In genomic region chr6:117615981-117616961, GRCh38 we compare ENCODE assay signal across 9 cellular contexts. TPM values are rescaled to one million over a fixed set of nuclear protein-coding genes. Genes with fewer than 3 reads are reported as not detected.
DNase-seq lines count a peak whose midpoint lies in the region; ATAC-seq and TF ChIP-seq lines count a peak whose summit lies in the region.
"Had no signal": no experiment of that assay in that cellular context is flagged by ENCODE, and none has a peak within 500 bp of the region (broad histone marks: within the 10 kb centered on the region; RNA-seq: fewer than 3 reads in every experiment).

No MANE protein-coding gene starts in this region.

- no peak overlapping the region for H3K4me3 Mint-ChIP-seq in activated CD8-positive, alpha-beta T cell treated with anti-CD3 and anti-CD28 coated beads for 36 hours
- H3K4me3 Mint-ChIP-seq in activated CD8-positive, alpha-beta T cell treated with anti-CD3 and anti-CD28 coated beads, Interleukin-2, amount 10 ng/mL, durations not matched to agents 7 days and 5 days: no peak overlapping the region
- no peak overlapping the region for H3K4me3 Mint-ChIP-seq in activated T-cell treated with anti-CD3 and anti-CD28 coated beads, Interleukin-2, amount 50 U/mL, for 4 hours
- no peak overlapping the region for H3K4me3 Mint-ChIP-seq in stimulated activated naive CD8-positive, alpha-beta T cell treated with anti-CD3 and anti-CD28 coated beads, Interleukin-15, Interleukin-2, amounts not matched to agents 100 ng/mL and 50 ng/mL, for 24 hours

- no peak for TF ChIP-seq CTCF in activated CD8-positive, alpha-beta T cell treated with anti-CD3 and anti-CD28 coated beads for 36 hours (IDR thresholded peaks at IDR 0.05)

- H3K27ac Mint-ChIP-seq in activated CD8-positive, alpha-beta T cell treated with anti-CD3 and anti-CD28 coated beads for 36 hours: peak overlapping the region; percentile 79
- no peak overlapping the region for H3K27ac Mint-ChIP-seq in activated CD8-positive, alpha-beta T cell treated with anti-CD3 and anti-CD28 coated beads, Interleukin-2, amount 10 ng/mL, durations not matched to agents 7 days and 5 days
- peak overlapping the region; percentile 40 for H3K27ac Mint-ChIP-seq in stimulated activated naive CD8-positive, alpha-beta T cell treated with anti-CD3 and anti-CD28 coated beads, Interleukin-15, Interleukin-2, amounts not matched to agents 100 ng/mL and 50 ng/mL, for 24 hours

- H3K4me1 Mint-ChIP-seq in activated CD8-positive, alpha-beta T cell treated with anti-CD3 and anti-CD28 coated beads for 36 hours (ENCODE audit: low read depth): peaks cover 30% of the 10 kb centered on the region
- H3K4me1 Mint-ChIP-seq in activated CD8-positive, alpha-beta T cell treated with anti-CD3 and anti-CD28 coated beads, Interleukin-2, amount 10 ng/mL, durations not matched to agents 7 days and 5 days (ENCODE audit: low read depth): peaks cover 18% of the 10 kb centered on the region
- H3K4me1 Mint-ChIP-seq in activated T-cell treated with anti-CD3 and anti-CD28 coated beads, Interleukin-2, amount 50 U/mL, for 4 hours (ENCODE audit: low read depth): peaks cover 32% of the 10 kb centered on the region
- peaks cover 43% of the 10 kb centered on the region for H3K4me1 Mint-ChIP-seq in stimulated activated naive CD8-positive, alpha-beta T cell treated with anti-CD3 and anti-CD28 coated beads, Interleukin-15, Interleukin-2, amounts not matched to agents 100 ng/mL and 50 ng/mL, for 24 hours (ENCODE audit: low read depth)

- peak; percentile 49 for ATAC-seq in activated CD8-positive, alpha-beta T cell treated with anti-CD3 and anti-CD28 coated beads for 36 hours
- ATAC-seq in activated CD8-positive, alpha-beta T cell treated with anti-CD3 and anti-CD28 coated beads, Interleukin-2, amount 10 ng/mL, durations not matched to agents 7 days and 5 days: no peak
- ATAC-seq in activated T-cell treated with anti-CD3 and anti-CD28 coated beads, Interleukin-2, amount 50 U/mL, for 4 hours: peak; percentile 70 to 79
- ATAC-seq in GM21717 (IDR thresholded peaks at IDR 0.05; ENCODE audit: unreplicated experiment): no peak
- ATAC-seq: Panc1 had no signal

- POLR2A ChIA-PET in activated CD8-positive, alpha-beta T cell treated with anti-CD3 and anti-CD28 coated beads for 36 hours (lab: Charles Lee): interaction anchor here (1.0 kb wide), 1 partner anchor 12 kb away, joined by 3 read pairs; no protein-coding TSS in a partner anchor
- POLR2A ChIA-PET in activated CD8-positive, alpha-beta T cell treated with anti-CD3 and anti-CD28 coated beads, Interleukin-2, amount 10 ng/mL, durations not matched to agents 7 days and 5 days (lab: Charles Lee): no interaction called here

- peak; percentile 52 for DNase-seq in activated CD8-positive, alpha-beta T cell treated with anti-CD3 and anti-CD28 coated beads for 36 hours
- DNase-seq in activated CD8-positive, alpha-beta T cell treated with anti-CD3 and anti-CD28 coated beads, Interleukin-2, amount 10 ng/mL, durations not matched to agents 7 days and 5 days: no peak
- DNase-seq in activated T-cell treated with anti-CD3 and anti-CD28 coated beads, Interleukin-2, amount 50 U/mL, for 4 hours: peak; percentile 25
- DNase-seq in NCI-H1417 (lab: John Stamatoyannopoulos, UW) (no peak), ureter (ENCODE audit: low spot score) (no peak)

- H3K9me3 Mint-ChIP-seq in activated CD8-positive, alpha-beta T cell treated with anti-CD3 and anti-CD28 coated beads for 36 hours: peaks cover 11% of the 10 kb centered on the region
- no peaks in the 10 kb centered on the region for H3K9me3 Mint-ChIP-seq in activated CD8-positive, alpha-beta T cell treated with anti-CD3 and anti-CD28 coated beads, Interleukin-2, amount 10 ng/mL, durations not matched to agents 7 days and 5 days (ENCODE audit: insufficient read depth)
- H3K9me3 Mint-ChIP-seq in activated T-cell treated with anti-CD3 and anti-CD28 coated beads, Interleukin-2, amount 50 U/mL, for 4 hours: no peaks in the 10 kb centered on the region
- peaks cover 4% of the 10 kb centered on the region for H3K9me3 Mint-ChIP-seq in stimulated activated naive CD8-positive, alpha-beta T cell treated with anti-CD3 and anti-CD28 coated beads, Interleukin-15, Interleukin-2, amounts not matched to agents 100 ng/mL and 50 ng/mL, for 24 hours

- H3K4me3 ChIP-seq in iPS-20b (ENCODE audit: low read length): peak overlapping the region; percentile 13; the same call in 1 of the 2 replicates

- peaks cover 4% of the 10 kb centered on the region for H3K36me3 Mint-ChIP-seq in activated CD8-positive, alpha-beta T cell treated with anti-CD3 and anti-CD28 coated beads for 36 hours (ENCODE audit: low read depth)
- no peaks in the 10 kb centered on the region for H3K36me3 Mint-ChIP-seq in activated CD8-positive, alpha-beta T cell treated with anti-CD3 and anti-CD28 coated beads, Interleukin-2, amount 10 ng/mL, durations not matched to agents 7 days and 5 days (ENCODE audit: low read depth)
- H3K36me3 Mint-ChIP-seq in activated T-cell treated with anti-CD3 and anti-CD28 coated beads, Interleukin-2, amount 50 U/mL, for 4 hours (ENCODE audit: insufficient read depth): no peaks in the 10 kb centered on the region
- H3K36me3 Mint-ChIP-seq in stimulated activated naive CD8-positive, alpha-beta T cell treated with anti-CD3 and anti-CD28 coated beads, Interleukin-15, Interleukin-2, amounts not matched to agents 100 ng/mL and 50 ng/mL, for 24 hours (ENCODE audit: low read depth): no peaks in the 10 kb centered on the region

- H3K9ac ChIP-seq in iPS-20b (ENCODE audit: low read depth, low read length): peak overlapping the region; percentile 49; the same call in 1 of the 2 replicates

- no peaks in the 10 kb centered on the region for H3K27me3 ChIP-seq in iPS-20b (ENCODE audit: insufficient read depth, low read length)

- H3K36me3 ChIP-seq in iPS-20b (ENCODE audit: insufficient read depth, low read depth, low read length): no peaks in the 10 kb centered on the region

- peaks cover 4% of the 10 kb centered on the region for H3K27me3 Mint-ChIP-seq in activated CD8-positive, alpha-beta T cell treated with anti-CD3 and anti-CD28 coated beads for 36 hours
- H3K27me3 Mint-ChIP-seq in activated CD8-positive, alpha-beta T cell treated with anti-CD3 and anti-CD28 coated beads, Interleukin-2, amount 10 ng/mL, durations not matched to agents 7 days and 5 days (ENCODE audit: low read depth): peaks cover 3% of the 10 kb centered on the region
- H3K27me3 Mint-ChIP-seq in activated T-cell treated with anti-CD3 and anti-CD28 coated beads, Interleukin-2, amount 50 U/mL, for 4 hours (ENCODE audit: low read depth): peaks cover 9% of the 10 kb centered on the region
- H3K27me3 Mint-ChIP-seq in stimulated activated naive CD8-positive, alpha-beta T cell treated with anti-CD3 and anti-CD28 coated beads, Interleukin-15, Interleukin-2, amounts not matched to agents 100 ng/mL and 50 ng/mL, for 24 hours: peaks cover 10% of the 10 kb centered on the region

- no peaks in the 10 kb centered on the region for H3K9me3 ChIP-seq in iPS-20b (ENCODE audit: insufficient read depth, low read depth, low read length)

- peaks cover 20% of the 10 kb centered on the region; the same call in 1 of the 2 replicates for H3K4me1 ChIP-seq in iPS-20b (ENCODE audit: insufficient read depth, low read length)

- peak overlapping the region; percentile 21 for H3K27ac ChIP-seq in iPS-20b (ENCODE audit: low read length)

- CTCF ChIA-PET in activated CD8-positive, alpha-beta T cell treated with anti-CD3 and anti-CD28 coated beads for 36 hours (lab: Charles Lee): no interaction called here
- CTCF ChIA-PET in activated CD8-positive, alpha-beta T cell treated with anti-CD3 and anti-CD28 coated beads, Interleukin-2, amount 10 ng/mL, durations not matched to agents 7 days and 5 days (lab: Charles Lee): interaction anchor here (1.1 kb wide), 1 partner anchor 166 kb away, joined by 3 read pairs; no protein-coding TSS in a partner anchor

- intact Hi-C loops in activated CD8-positive, alpha-beta T cell treated with anti-CD3 and anti-CD28 coated beads for 36 hours (cut with micrococcal nuclease): no loop called here

RNA-seq across cellular contexts. Expression of gene GOPC, which starts 14.0 kb away (rescaled TPM):
- total RNA-seq in activated CD8-positive, alpha-beta T cell treated with anti-CD3 and anti-CD28 coated beads for 36 hours: 10 to 100 TPM; 14.8 to 16.1 TPM
- total RNA-seq in activated CD8-positive, alpha-beta T cell treated with anti-CD3 and anti-CD28 coated beads, Interleukin-2, amount 10 ng/mL, durations not matched to agents 7 days and 5 days: 10 to 100 TPM; 23.3 to 23.4 TPM
- total RNA-seq in activated T-cell treated with anti-CD3 and anti-CD28 coated beads, Interleukin-2, amount 50 U/mL, for 4 hours: 10 to 100 TPM; 20.7 to 21.3 (median 20.9) TPM
- total RNA-seq in ureter: 28.6 TPM

RNA-seq across cellular contexts. Expression of gene NUS1, which starts 59.0 kb away (rescaled TPM):
- total RNA-seq in activated CD8-positive, alpha-beta T cell treated with anti-CD3 and anti-CD28 coated beads for 36 hours: 10 to 100 TPM; 42.2 to 42.8 TPM
- total RNA-seq in activated CD8-positive, alpha-beta T cell treated with anti-CD3 and anti-CD28 coated beads, Interleukin-2, amount 10 ng/mL, durations not matched to agents 7 days and 5 days: 10 to 100 TPM; 27.5 to 29.1 TPM
- total RNA-seq in activated T-cell treated with anti-CD3 and anti-CD28 coated beads, Interleukin-2, amount 50 U/mL, for 4 hours: 10 to 100 TPM; 74.2 to 81.9 (median 81.4) TPM
- total RNA-seq in ureter: 35.3 TPM

Comparison
In these comparisons a context has a peak if more than half of its experiments do, and no peak if none do; other contexts are left out.
1. ATAC-seq: peak in activated CD8-positive, alpha-beta T cell treated with anti-CD3 and anti-CD28 coated beads for 36 hours (single experiment) and activated T-cell treated with anti-CD3 and anti-CD28 coated beads, Interleukin-2, amount 50 U/mL, for 4 hours (2 of 2); none in activated CD8-positive, alpha-beta T cell treated with anti-CD3 and anti-CD28 coated beads, Interleukin-2, amount 10 ng/mL, durations not matched to agents 7 days and 5 days (single experiment) and GM21717 (single experiment).
2. DNase-seq: peak in activated CD8-positive, alpha-beta T cell treated with anti-CD3 and anti-CD28 coated beads for 36 hours (single experiment) and activated T-cell treated with anti-CD3 and anti-CD28 coated beads, Interleukin-2, amount 50 U/mL, for 4 hours (single experiment); none in activated CD8-positive, alpha-beta T cell treated with anti-CD3 and anti-CD28 coated beads, Interleukin-2, amount 10 ng/mL, durations not matched to agents 7 days and 5 days (single experiment), NCI-H1417 (0 of 3) and ureter (single experiment).